8 cellular contexts compared by ENCODE assay signal in genomic region chr18:74896390-74896991, GRCh38.
DNase-seq lines count a peak whose midpoint lies in the region; ATAC-seq and TF ChIP-seq lines count a peak whose summit lies in the region.

No MANE protein-coding gene starts in this region.

- TF ChIP-seq EP300 in Ishikawa (IDR thresholded peaks at IDR 0.05; ENCODE audit: borderline replicate concordance) (no peak), upper lobe of left lung (IDR thresholded peaks at IDR 0.05) (no peak)

- H3K36me3 ChIP-seq in upper lobe of left lung: no peaks in the 10 kb centered on the region

- peaks cover 0 to 6% (median 0%) of the 10 kb centered on the region in 4 donors for H3K4me1 ChIP-seq in upper lobe of left lung

- TF ChIP-seq CTCF in cardiac fibroblast (IDR thresholded peaks at IDR 0.05; ENCODE audit: low read depth, low read length): no peak
- TF ChIP-seq CTCF in upper lobe of left lung (IDR thresholded peaks at IDR 0.05): peak in 5 of 6 experiments; percentile 46 to 68 (median 61)

- TF ChIP-seq RAD21 in Ishikawa (IDR thresholded peaks at IDR 0.05; ENCODE audit: low read depth): peak; percentile 75

- DNase-seq in DMS53 treated with DMSO at 0.1 percent for 48 hours (lab: John Stamatoyannopoulos, UW; ENCODE audit: unreplicated experiment) (peak; percentile 73), SHP77 (lab: John Stamatoyannopoulos, UW) (peak; percentile 54 to 78), cardiac fibroblast (ENCODE audit: low read depth in 2 of 2) (peak; percentile 6), lung microvascular endothelial cell (ENCODE audit: low read depth in 2 of 2) (peak; percentile 24 to 83), upper lobe of left lung (peak in 1 of 2 donors; percentile 56), germinal center (ENCODE audit: low spot score) (no peak)

- WGBS in upper lobe of left lung, 2 donors: 50 to 58% methylated on average over 4 of the region's 4 CpGs

- no peak overlapping the region for H3K4me3 ChIP-seq in cardiac fibroblast (replicated peaks in 1 of 2; ENCODE audit: low read depth in 2 of 2, low read length in 2 of 2)
- no peak overlapping the region for H3K4me3 ChIP-seq in upper lobe of left lung

- no peaks in the 10 kb centered on the region for H3K27me3 ChIP-seq in upper lobe of left lung

- no peak overlapping the region for H3K27ac ChIP-seq in upper lobe of left lung

- H3K9me3 ChIP-seq in upper lobe of left lung: no peaks in the 10 kb centered on the region

- peak; percentile 60 for ATAC-seq in GM21367 (IDR thresholded peaks at IDR 0.05; ENCODE audit: unreplicated experiment)
- ATAC-seq in upper lobe of left lung (ENCODE audit: low FRiP score in 2 of 2): peak; percentile 12 to 61

- no peak for TF ChIP-seq POLR2A in upper lobe of left lung (IDR thresholded peaks at IDR 0.05)

TF ChIP-seq in Ishikawa, 13 proteins besides CTCF, POLR2A, EP300 and RAD21:
- no peak for TF ChIP-seq TCF12 (IDR thresholded peaks at IDR 0.05; ENCODE audit: low read depth)
- TF ChIP-seq TAF1 (IDR thresholded peaks at IDR 0.05; ENCODE audit: low read depth): no peak
- peak; percentile 71 for TF ChIP-seq CEBPB (IDR thresholded peaks at IDR 0.05)
